Comparison of ENCODE assay signal across 16 cellular contexts in the genomic region with DNA sequence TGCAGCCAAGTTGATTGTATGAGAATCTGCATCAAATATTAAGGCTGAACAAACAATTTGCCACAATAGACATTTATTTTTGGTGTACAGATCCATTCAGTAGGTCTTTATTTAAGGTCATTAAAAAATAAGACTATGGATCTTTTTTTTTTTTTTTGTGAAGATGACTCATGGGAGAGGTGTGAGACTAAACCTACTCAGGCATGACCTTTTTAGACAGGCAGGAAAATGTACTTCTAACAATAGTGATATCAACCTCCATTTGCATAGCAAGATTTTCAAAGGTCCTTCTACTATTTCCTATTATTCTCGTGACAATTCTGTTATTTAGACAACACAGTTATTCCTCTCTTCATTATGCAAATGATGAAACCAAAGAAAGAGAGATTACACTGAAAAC. TPM values are rescaled to one million over a fixed set of nuclear protein-coding genes. Genes with fewer than 3 reads are reported as not detected.
A peak's percentile ranks its signal among the peaks of the same experiment; 100 is the strongest.
DNase-seq lines count a peak whose midpoint lies in the region; ATAC-seq, FAIRE-seq and TF ChIP-seq lines count a peak whose summit lies in the region.
"Had no signal": no experiment of that assay in that cellular context is flagged by ENCODE, and none has a peak within 500 bp of the region (broad histone marks: within the 10 kb centered on the region; RNA-seq: fewer than 3 reads in every experiment).

No MANE protein-coding gene starts in this region.

- no peak for FAIRE-seq in bronchial epithelial cell (lab: Jason Lieb, UNC)
- FAIRE-seq: GM12878, HepG2, HTR-8/SVneo had no signal

- peak; percentile 50 for ATAC-seq in HG03432 (IDR thresholded peaks at IDR 0.05; ENCODE audit: unreplicated experiment)
- no peak for ATAC-seq in HG03039 (IDR thresholded peaks at IDR 0.05; ENCODE audit: unreplicated experiment)
- ATAC-seq: CD8-positive, alpha-beta T cell; GM12878; GM23338; HepG2 had no signal

- no peak for TF ChIP-seq CTCF in bronchial epithelial cell (IDR thresholded peaks at IDR 0.05; ENCODE audit: insufficient read depth, low read length, severe bottlenecking)

- H3K36me3 ChIP-seq in bronchial epithelial cell (ENCODE audit: control insufficient read depth, insufficient read depth, low read length) = no peaks in the 10 kb centered on the region

- DNase-seq in Caki2 (ENCODE audit: low read depth) (peak; percentile 51), bronchial epithelial cell (ENCODE audit: low read depth) (peak; percentile 40), renal cortical epithelial cell (ENCODE audit: low read depth) (peak; percentile 61), NCI-H748 (lab: John Stamatoyannopoulos, UW; ENCODE audit: unreplicated experiment) (no peak), NCI-H748 treated with DMSO at 0.1 percent for 48 hours (lab: John Stamatoyannopoulos, UW) (no peak)
- DNase-seq: ACHN; CD8-positive, alpha-beta T cell; COR-L47; H7 had no signal

- H3K27me3 ChIP-seq in bronchial epithelial cell (ENCODE audit: control insufficient read depth, insufficient read depth, low read length) = peaks cover 2% of the 10 kb centered on the region

- in situ Hi-C loops in Caki2 (cut with HindIII; ENCODE audit: low pct_unique_long_range_greater_than_20kb, low sequenced_read_pairs) = no loop called here

- no peak overlapping the region for H3K4me3 ChIP-seq in bronchial epithelial cell (ENCODE audit: low read depth, low read length)
- H3K4me3 ChIP-seq: GM12878, GM23338 had no signal

RNA-seq across cellular contexts. Expression of gene PTPRR, which starts 39.9 kb away (rescaled TPM):
- 22.3 and 31.0 TPM in 2 replicates for total RNA-seq in Caki2 (2014; rRNA removed; shearing (Covaris generic); ENCODE audit: low replicate concordance)
- under 0.01 and 0.26 TPM in 2 replicates for total RNA-seq in bronchial epithelial cell
- 0.45 and 4.5 TPM in 2 replicates for total RNA-seq in renal cortical epithelial cell
- total RNA-seq: CD8-positive, alpha-beta T cell; G401; HepG2 had no signal

Comparison
In these comparisons a context has a peak if more than half of its experiments do, and no peak if none do; other contexts are left out.
1. DNase-seq: peak in Caki2 (single experiment), bronchial epithelial cell (single experiment) and renal cortical epithelial cell (single experiment); none in NCI-H748 (single experiment) and NCI-H748 treated with DMSO at 0.1 percent for 48 hours (single experiment).